Comparison of ENCODE assay signal across 8 cellular contexts in the genomic region with DNA sequence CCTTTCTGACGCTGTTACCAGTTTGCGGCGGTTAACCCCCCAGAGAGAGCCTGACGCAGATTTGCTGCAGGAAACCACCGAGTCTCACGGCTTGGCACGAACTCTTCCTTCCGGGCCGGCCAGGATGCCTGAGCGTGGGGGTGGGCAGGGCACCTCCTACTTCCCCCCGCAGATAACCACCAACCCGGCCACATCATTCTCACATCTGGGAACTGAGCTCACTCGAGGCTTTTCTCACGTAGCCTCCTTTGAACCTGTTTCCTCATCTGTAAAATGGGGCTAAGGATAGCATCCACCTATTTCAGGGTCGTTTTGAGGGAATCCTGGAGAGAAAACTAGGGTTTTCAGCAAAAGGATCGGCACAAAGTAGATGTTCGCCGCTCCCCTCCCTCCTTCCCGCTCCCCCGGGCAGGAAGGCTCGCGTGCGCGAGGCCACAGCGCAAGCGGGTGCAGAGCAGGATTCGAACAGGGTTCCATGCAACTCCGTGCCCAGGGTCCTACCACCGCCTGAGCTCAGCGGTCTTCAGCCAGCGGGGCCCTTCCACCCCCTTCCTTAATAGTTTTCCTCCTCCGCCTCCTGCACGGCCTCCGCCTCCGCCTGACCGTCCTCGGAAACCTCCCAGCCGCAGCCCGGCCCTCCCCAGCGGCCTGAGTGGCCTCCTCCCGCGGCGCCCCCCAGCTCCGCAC. TPM values are rescaled to one million over a fixed set of nuclear protein-coding genes. Genes with fewer than 3 reads are reported as not detected.
A peak's percentile ranks its signal among the peaks of the same experiment; 100 is the strongest.
DNase-seq lines count a peak whose midpoint lies in the region; ATAC-seq and TF ChIP-seq lines count a peak whose summit lies in the region.

No MANE protein-coding gene starts in this region.

- H3K9me3 Mint-ChIP-seq in activated CD8-positive, alpha-beta T cell treated with anti-CD3 and anti-CD28 coated beads, Interleukin-2, amount 10 ng/mL, durations not matched to agents 7 days and 5 days (ENCODE audit: insufficient read depth) = no peaks in the 10 kb centered on the region

- H3K4me1 ChIP-seq in HCT116 (ENCODE audit: control insufficient read depth in 1 of 2, insufficient read depth in 2 of 2, low read length in 2 of 2) (peaks cover 31 to 69% of the 10 kb centered on the region in 2 experiments), endocrine pancreas (ENCODE audit: control insufficient read depth, insufficient read depth, low read length) (no peaks in the 10 kb centered on the region)

- TF ChIP-seq POLR2A in HCT116 (IDR thresholded peaks at IDR 0.05; ENCODE audit: borderline replicate concordance, extremely low read depth, insufficient read depth, insufficient read length) = no peak

- H3K79me2 ChIP-seq in HCT116 (ENCODE audit: insufficient read depth, low read length) = no peaks in the 10 kb centered on the region

- H3K27me3 Mint-ChIP-seq in activated CD8-positive, alpha-beta T cell treated with anti-CD3 and anti-CD28 coated beads, Interleukin-2, amount 10 ng/mL, durations not matched to agents 7 days and 5 days (ENCODE audit: low read depth) = no peaks in the 10 kb centered on the region

- no peak for TF ChIP-seq RAD21 in HCT116 (IDR thresholded peaks at IDR 0.05; ENCODE audit: low read depth)

- CTCF ChIA-PET in HCT116 (lab: Charles Lee) = interaction anchor here (1.0 to 1.6 kb wide), 4 partner anchors 11 to 34 kb away, joined by 3 to 4 read pairs (median 3); no protein-coding TSS in a partner anchor
- CTCF ChIA-PET in activated CD8-positive, alpha-beta T cell treated with anti-CD3 and anti-CD28 coated beads, Interleukin-2, amount 10 ng/mL, durations not matched to agents 7 days and 5 days (lab: Charles Lee) = interaction anchor here (0.8 to 2.5 kb wide), 17 partner anchors 9 to 209 kb away, joined by 3 to 24 read pairs (median 5); a partner anchor contains a TSS

- H3K9ac ChIP-seq in HCT116 (ENCODE audit: low read length) (peak overlapping the region; percentile 87), endocrine pancreas (ENCODE audit: control insufficient read depth, insufficient read depth, low read length) (peak overlapping the region; percentile 79)

- ATAC-seq in HCT116 = peak; percentile 60
- ATAC-seq in activated CD8-positive, alpha-beta T cell treated with anti-CD3 and anti-CD28 coated beads, Interleukin-2, amount 10 ng/mL, durations not matched to agents 7 days and 5 days = peak; percentile 75

- H3K4me3 ChIP-seq in HCT116 (replicated peaks in 1 of 2; ENCODE audit: low read depth in 1 of 2, low read length in 2 of 2) = peak overlapping the region; percentile 58 to 64
- H3K4me3 ChIP-seq in endocrine pancreas (ENCODE audit: control insufficient read depth, insufficient read depth, low read length) = peak overlapping the region; percentile 37

- H4K20me1 ChIP-seq in HCT116 (ENCODE audit: insufficient read depth) = no peaks in the 10 kb centered on the region

- H3K27me3 ChIP-seq in HCT116 (ENCODE audit: insufficient read depth, low read length) (no peaks in the 10 kb centered on the region), endocrine pancreas (ENCODE audit: control insufficient read depth, insufficient read depth, low read length) (no peaks in the 10 kb centered on the region)

- peak overlapping the region; percentile 72 for H3K4me3 Mint-ChIP-seq in activated CD8-positive, alpha-beta T cell treated with anti-CD3 and anti-CD28 coated beads, Interleukin-2, amount 10 ng/mL, durations not matched to agents 7 days and 5 days

- intact Hi-C loops in HCT116 (cut with micrococcal nuclease) = no loop called here

- no peaks in the 10 kb centered on the region for H3K36me3 ChIP-seq in HCT116 (ENCODE audit: control insufficient read depth in 1 of 2, insufficient read depth in 2 of 2, low read length in 2 of 2)
- no peaks in the 10 kb centered on the region for H3K36me3 ChIP-seq in endocrine pancreas (ENCODE audit: control insufficient read depth, insufficient read depth, low read length)

- peak overlapping the region; percentile 98 for H3K27ac ChIP-seq in HCT116 (ENCODE audit: low read depth, low read length)

- H3K4me1 Mint-ChIP-seq in activated CD8-positive, alpha-beta T cell treated with anti-CD3 and anti-CD28 coated beads, Interleukin-2, amount 10 ng/mL, durations not matched to agents 7 days and 5 days (ENCODE audit: low read depth) = peaks cover 70% of the 10 kb centered on the region

- RAD21 ChIA-PET in HCT116 (lab: Charles Lee; ENCODE audit: low non-redundant PET in 1 of 2, low total read pairs in 2 of 2, uncharacterized antibody in 2 of 2, unreplicated experiment in 2 of 2) = interaction anchor here (0.6 to 1.0 kb wide), 3 partner anchors 19 to 34 kb away, joined by 4 read pairs; no protein-coding TSS in a partner anchor

- POLR2A ChIA-PET in HCT116 (lab: Charles Lee) = interaction anchor here (0.6 to 15.0 kb wide), 16 partner anchors 10 to 446 kb away, joined by 3 to 371 read pairs (median 6); a partner anchor contains a TSS
- POLR2A ChIA-PET in activated CD8-positive, alpha-beta T cell treated with anti-CD3 and anti-CD28 coated beads, Interleukin-2, amount 10 ng/mL, durations not matched to agents 7 days and 5 days (lab: Charles Lee) = interaction anchor here (0.7 to 3.5 kb wide), 29 partner anchors 9 to 950 kb away, joined by 3 to 119 read pairs (median 4); a partner anchor contains a TSS

- H3K36me3 Mint-ChIP-seq in activated CD8-positive, alpha-beta T cell treated with anti-CD3 and anti-CD28 coated beads, Interleukin-2, amount 10 ng/mL, durations not matched to agents 7 days and 5 days (ENCODE audit: low read depth) = peaks cover 25% of the 10 kb centered on the region

- H2AFZ ChIP-seq in HCT116 (ENCODE audit: low read depth, low read length, poor library complexity, severe bottlenecking) = no peak overlapping the region

- H3K9me2 ChIP-seq in HCT116 (ENCODE audit: insufficient read depth) = no peaks in the 10 kb centered on the region

- TSS peak; percentile 81 for BruUV-seq in HCT116 (replicated peaks; lab: Mats Ljungman, UMichigan)

- H3K4me2 ChIP-seq in HCT116 (ENCODE audit: low read length) = peak overlapping the region; percentile 76

- peak overlapping the region; percentile 98 for H3K27ac Mint-ChIP-seq in activated CD8-positive, alpha-beta T cell treated with anti-CD3 and anti-CD28 coated beads, Interleukin-2, amount 10 ng/mL, durations not matched to agents 7 days and 5 days

- peak; percentile 91 for DNase-seq in GF-D8 (lab: John Stamatoyannopoulos, UW)
- DNase-seq in HCT116 (ENCODE audit: low read depth, low spot score) = no peak
- peak; percentile 88 for DNase-seq in NAMALWA (ENCODE audit: low spot score)
- DNase-seq in activated CD8-positive, alpha-beta T cell treated with anti-CD3 and anti-CD28 coated beads, Interleukin-2, amount 10 ng/mL, durations not matched to agents 7 days and 5 days = peak; percentile 99
- peak; percentile 92 for DNase-seq in mucosa of gallbladder (ENCODE audit: low spot score)
- DNase-seq in stimulated activated CD8-positive, alpha-beta memory T cell treated with anti-CD3 and anti-CD28 coated beads, Interleukin-4, amount 100 ng/mL, for 48 hours = peak; percentile 96
- DNase-seq in NCI-H748 (lab: John Stamatoyannopoulos, UW; ENCODE audit: unreplicated experiment) = no peak

- H3K9me3 ChIP-seq in HCT116 (ENCODE audit: control insufficient read depth in 1 of 2, insufficient read depth in 1 of 2, low read depth in 1 of 2, low read length in 2 of 2) = no peaks in the 10 kb centered on the region
- no peaks in the 10 kb centered on the region for H3K9me3 ChIP-seq in endocrine pancreas (ENCODE audit: control insufficient read depth, low read length)

- no peak for TF ChIP-seq CTCF in HCT116 (IDR thresholded peaks at IDR 0.05 in 2 of 3, conservative IDR thresholded peaks at IDR 0.05 in 1 of 3; ENCODE audit: borderline replicate concordance in 1 of 3, insufficient read depth in 1 of 3, low read depth in 2 of 3, low read length in 2 of 3)

TF ChIP-seq in HCT116, 20 proteins besides CTCF, POLR2A, EP300 and RAD21 (continues in another document):
- TF ChIP-seq JUND (IDR thresholded peaks at IDR 0.05) (no peak), EGR1 (IDR thresholded peaks at IDR 0.05; ENCODE audit: low read depth) (no peak), EZH2 (IDR thresholded peaks at IDR 0.05) (no peak), SIN3A (IDR thresholded peaks at IDR 0.05; ENCODE audit: low read depth) (no peak), POLR2AphosphoS5 (IDR thresholded peaks at IDR 0.05; ENCODE audit: low read depth, low read length) (peak; percentile 77), ZFX (IDR thresholded peaks at IDR 0.05) (0 out of 2 replicates have a peak, but pooled peaks have one; percentile 30), ZNF274 (IDR thresholded peaks at IDR 0.05; ENCODE audit: low read depth, low read length) (no peak), SRF (IDR thresholded peaks at IDR 0.05; ENCODE audit: low read depth) (no peak), CBX3 (IDR thresholded peaks at IDR 0.05; ENCODE audit: low read depth) (no peak), ELF1 (IDR thresholded peaks at IDR 0.05; ENCODE audit: borderline replicate concordance, low read depth) (no peak), FOSL1 (IDR thresholded peaks at IDR 0.05; ENCODE audit: low read depth) (no peak), TCF7L2 (IDR thresholded peaks at IDR 0.05; ENCODE audit: borderline replicate concordance, extremely low read depth, insufficient read depth, insufficient read length) (no peak)
- TF ChIP-seq, protein P1, sequence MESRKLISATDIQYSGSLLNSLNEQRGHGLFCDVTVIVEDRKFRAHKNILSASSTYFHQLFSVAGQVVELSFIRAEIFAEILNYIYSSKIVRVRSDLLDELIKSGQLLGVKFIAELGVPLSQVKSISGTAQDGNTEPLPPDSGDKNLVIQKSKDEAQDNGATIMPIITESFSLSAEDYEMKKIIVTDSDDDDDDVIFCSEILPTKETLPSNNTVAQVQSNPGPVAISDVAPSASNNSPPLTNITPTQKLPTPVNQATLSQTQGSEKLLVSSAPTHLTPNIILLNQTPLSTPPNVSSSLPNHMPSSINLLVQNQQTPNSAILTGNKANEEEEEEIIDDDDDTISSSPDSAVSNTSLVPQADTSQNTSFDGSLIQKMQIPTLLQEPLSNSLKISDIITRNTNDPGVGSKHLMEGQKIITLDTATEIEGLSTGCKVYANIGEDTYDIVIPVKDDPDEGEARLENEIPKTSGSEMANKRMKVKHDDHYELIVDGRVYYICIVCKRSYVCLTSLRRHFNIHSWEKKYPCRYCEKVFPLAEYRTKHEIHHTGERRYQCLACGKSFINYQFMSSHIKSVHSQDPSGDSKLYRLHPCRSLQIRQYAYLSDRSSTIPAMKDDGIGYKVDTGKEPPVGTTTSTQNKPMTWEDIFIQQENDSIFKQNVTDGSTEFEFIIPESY (IDR thresholded peaks at IDR 0.05; ENCODE audit: extremely low read depth, insufficient replicate concordance, low read length) = no peak

RNA-seq across cellular contexts. Expression of a gene that starts 23.7 kb away (rescaled TPM):
- total RNA-seq in HCT116 (2021; ENCODE audit: unreplicated experiment) = 462 TPM
- polyA plus RNA-seq in HCT116 (2012) = 1,030 and 1,103 TPM in 2 replicates
- total RNA-seq in activated CD8-positive, alpha-beta T cell treated with anti-CD3 and anti-CD28 coated beads, Interleukin-2, amount 10 ng/mL, durations not matched to agents 7 days and 5 days = 100 to 1,000 TPM; 382 to 384 TPM
- 191 TPM for total RNA-seq in mucosa of gallbladder

RNA-seq across cellular contexts. Expression of a gene that starts 57.3 kb away (rescaled TPM):
- total RNA-seq in HCT116 (2021; ENCODE audit: unreplicated experiment) (25.8 TPM), mucosa of gallbladder (42.5 TPM)
- polyA plus RNA-seq in HCT116 (2012) = 19.8 and 23.4 TPM in 2 replicates
- 10 to 100 TPM; 26.4 to 29.7 TPM for total RNA-seq in activated CD8-positive, alpha-beta T cell treated with anti-CD3 and anti-CD28 coated beads, Interleukin-2, amount 10 ng/mL, durations not matched to agents 7 days and 5 days

Comparison
In these comparisons a context has a peak if more than half of its experiments do, and no peak if none do; other contexts are left out.
1. DNase-seq: peak in GF-D8 (single experiment), NAMALWA (single experiment), activated CD8-positive, alpha-beta T cell treated with anti-CD3 and anti-CD28 coated beads, Interleukin-2, amount 10 ng/mL, durations not matched to agents 7 days and 5 days (single experiment), mucosa of gallbladder (single experiment) and stimulated activated CD8-positive, alpha-beta memory T cell treated with anti-CD3 and anti-CD28 coated beads, Interleukin-4, amount 100 ng/mL, for 48 hours (single experiment); none in HCT116 (single experiment) and NCI-H748 (single experiment).